25 cellular contexts compared by ENCODE assay signal in the genomic region with DNA sequence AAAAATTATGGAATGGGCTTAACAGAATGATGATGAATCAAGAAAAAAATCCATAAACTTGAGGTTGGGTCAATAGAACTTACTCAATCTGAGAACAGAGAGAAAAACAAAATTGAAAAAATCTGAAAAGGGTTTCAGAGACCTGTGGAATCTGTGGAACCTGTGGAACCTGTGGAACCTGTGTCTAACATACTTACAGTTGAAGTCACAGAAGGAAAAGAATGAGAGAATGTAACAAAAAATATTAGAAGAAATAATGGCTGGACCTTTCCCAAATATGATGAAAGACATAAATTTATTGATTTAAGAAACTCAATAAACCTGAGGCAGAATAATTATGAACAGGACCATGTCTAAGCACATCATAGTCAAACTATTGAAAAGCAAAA.
"Had no signal": no experiment of that assay in that cellular context is flagged by ENCODE, and none has a peak within 500 bp of the region (broad histone marks: within the 10 kb centered on the region; RNA-seq: fewer than 3 reads in every experiment).

No MANE protein-coding gene starts in this region.

- H3K36me3 Mint-ChIP-seq: activated naive CD4-positive, alpha-beta T cell treated with anti-CD3 and anti-CD28 coated beads, Interleukin-2, amount 50 U/mL, for 72 hours had no signal

- H3K4me3 Mint-ChIP-seq: activated CD4-positive, alpha-beta T cell treated with anti-CD3 and anti-CD28 coated beads, Interleukin-2, amount 10 ng/mL, durations not matched to agents 24 days and 14 days; activated CD8-positive, alpha-beta T cell treated with anti-CD3 and anti-CD28 coated beads for 36 hours; activated naive CD4-positive, alpha-beta T cell treated with anti-CD3 and anti-CD28 coated beads for 36 hours; activated T-helper 1 cell treated with anti-CD3 and anti-CD28 coated beads, Interleukin-12 subunit alpha, Interleukin-12 subunit beta, Interleukin-2, Interleukin-4 antibody, amounts not matched to agents 30 ng/mL and 10 ng/mL and 1 ng/mL, durations not matched to agents 14 hours and 24 hours and 36 hours had no signal

- H3K4me3 ChIP-seq: adrenal gland, body of pancreas, breast epithelium had no signal

- H3K36me3 ChIP-seq: adrenal gland, breast epithelium had no signal

- H3K27ac ChIP-seq: adrenal gland, body of pancreas, breast epithelium, RWPE1 had no signal

- H3K27ac Mint-ChIP-seq: activated CD4-positive, alpha-beta T cell treated with anti-CD3 and anti-CD28 coated beads, Interleukin-2, amount 10 ng/mL, durations not matched to agents 24 days and 14 days; activated CD8-positive, alpha-beta T cell treated with anti-CD3 and anti-CD28 coated beads for 36 hours; activated naive CD4-positive, alpha-beta T cell treated with anti-CD3 and anti-CD28 coated beads for 36 hours; activated naive CD4-positive, alpha-beta T cell treated with anti-CD3 and anti-CD28 coated beads, Interleukin-2, amount 50 U/mL, for 72 hours; activated T-helper 1 cell treated with anti-CD3 and anti-CD28 coated beads, Interleukin-12 subunit alpha, Interleukin-12 subunit beta, Interleukin-2, Interleukin-4 antibody, amounts not matched to agents 30 ng/mL and 10 ng/mL and 1 ng/mL, durations not matched to agents 14 hours and 24 hours and 36 hours had no signal

- H3K9me3 ChIP-seq: adrenal gland, body of pancreas had no signal

- ATAC-seq: activated CD8-positive, alpha-beta T cell treated with anti-CD3 and anti-CD28 coated beads for 36 hours; activated naive CD4-positive, alpha-beta T cell treated with anti-CD3 and anti-CD28 coated beads, Interleukin-2, amount 50 U/mL, for 72 hours; body of pancreas had no signal

- H3K4me1 ChIP-seq: adrenal gland, body of pancreas, breast epithelium had no signal

- H3K27me3 ChIP-seq: adrenal gland, body of pancreas, breast epithelium had no signal

- H3K9me3 Mint-ChIP-seq: activated CD4-positive, alpha-beta T cell treated with anti-CD3 and anti-CD28 coated beads, Interleukin-2, amount 10 ng/mL, durations not matched to agents 24 days and 14 days; activated naive CD4-positive, alpha-beta T cell treated with anti-CD3 and anti-CD28 coated beads for 36 hours; activated naive CD4-positive, alpha-beta T cell treated with anti-CD3 and anti-CD28 coated beads, Interleukin-2, amount 50 U/mL, for 72 hours; activated T-helper 1 cell treated with anti-CD3 and anti-CD28 coated beads, Interleukin-12 subunit alpha, Interleukin-12 subunit beta, Interleukin-2, Interleukin-4 antibody, amounts not matched to agents 30 ng/mL and 10 ng/mL and 1 ng/mL, durations not matched to agents 14 hours and 24 hours and 36 hours had no signal

- DNase-seq: activated CD4-positive, alpha-beta T cell treated with anti-CD3 and anti-CD28 coated beads, Interleukin-2, amount 10 ng/mL, durations not matched to agents 24 days and 14 days; activated CD4-positive, alpha-beta T cell treated with anti-CD3 and anti-CD28 coated beads, Interleukin-2, amount 50 U/mL, for 4 hours; activated CD8-positive, alpha-beta T cell treated with anti-CD3 and anti-CD28 coated beads for 36 hours; activated gamma-delta T cell treated with Interleukin-2 at 50 U/mL for 16 hours; activated naive CD4-positive, alpha-beta T cell treated with anti-CD3 and anti-CD28 coated beads for 36 hours; activated T-cell treated with anti-CD3 and anti-CD28 coated beads, Interleukin-2, amount 50 U/mL, for 1 hour; adrenal gland; body of pancreas; NCI-H1092 treated with DMSO at 0.1 percent for 48 hours; NCI-H1417; NCI-H146; NCI-H187; NCI-H2029 treated with DMSO at 0.1 percent for 48 hours; NCI-H2107; NCI-H2171; NCI-H510A; NCI-H526; NCI-H748 treated with DMSO at 0.1 percent for 48 hours; NK-92 treated with Interleukin-12 subunit alpha and Interleukin-12 subunit beta, amount 100 ng/mL, for 24 hours; Right ventricle myocardium superior; T1000 had no signal
